8 cellular contexts compared by ENCODE assay signal in genomic region chr2:42828487-42829416, GRCh38. TPM values are rescaled to one million over a fixed set of nuclear protein-coding genes. Genes with fewer than 3 reads are reported as not detected.
DNase-seq lines count a peak whose midpoint lies in the region; ATAC-seq and TF ChIP-seq lines count a peak whose summit lies in the region.

No MANE protein-coding gene starts in this region.

- H3K79me2 ChIP-seq in trophoblast cell (ENCODE audit: control insufficient read depth, insufficient read depth, low read length, poor library complexity): no peaks in the 10 kb centered on the region

- no peak for TF ChIP-seq POLR2A in upper lobe of left lung (IDR thresholded peaks at IDR 0.05)

- no peaks in the 10 kb centered on the region for H3K79me1 ChIP-seq in trophoblast cell (ENCODE audit: low read length)

- H3K36me3 ChIP-seq in trophoblast cell (ENCODE audit: control insufficient read depth in 1 of 2, insufficient read depth in 2 of 2, low read length in 2 of 2) (no peaks in the 10 kb centered on the region), upper lobe of left lung (no peaks in the 10 kb centered on the region)

- no peak overlapping the region for H3K4me3 ChIP-seq in trophoblast cell (ENCODE audit: low read depth, low read length)
- H3K4me3 ChIP-seq in upper lobe of left lung: no peak overlapping the region

- H3K27ac ChIP-seq in trophoblast cell (ENCODE audit: low read depth, low read length) (no peak overlapping the region), upper lobe of left lung (peak overlapping the region in 1 of 4 donors; percentile 23)

- DNase-seq in DMS79 treated with DMSO at 0.1 percent for 48 hours (lab: John Stamatoyannopoulos, UW) (peak; percentile 34), M059J (ENCODE audit: low read depth) (peak; percentile 51), SK-N-DZ (ENCODE audit: low spot score) (peak; percentile 81), glomerular visceral epithelial cell (ENCODE audit: extremely low spot score) (peak; percentile 69), trophoblast cell (peak; percentile 56 to 78), upper lobe of left lung (peak; percentile 80 to 81)
- DNase-seq in activated naive CD4-positive, alpha-beta T cell (lab: John Stamatoyannopoulos, UW): peak; percentile 5 to 60 (median 39)

- no peak overlapping the region for H2BK5ac ChIP-seq in trophoblast cell (ENCODE audit: low read depth, low read length, poor library complexity)

- H3K4me1 ChIP-seq in trophoblast cell (ENCODE audit: control insufficient read depth in 1 of 2, insufficient read depth in 2 of 2, low read length in 2 of 2): peaks cover 3% of the 10 kb centered on the region in 2 experiments
- peaks cover 5 to 19% (median 11%) of the 10 kb centered on the region in 4 donors for H3K4me1 ChIP-seq in upper lobe of left lung

- no peak overlapping the region for H3K18ac ChIP-seq in trophoblast cell (ENCODE audit: low read length)

- H4K8ac ChIP-seq in trophoblast cell (ENCODE audit: low read depth, low read length): no peak overlapping the region

- H3K4me2 ChIP-seq in trophoblast cell (ENCODE audit: low read length): no peak overlapping the region

- H3K14ac ChIP-seq in trophoblast cell (ENCODE audit: low read length): no peak overlapping the region

- no peaks in the 10 kb centered on the region for H3K9me3 ChIP-seq in trophoblast cell (ENCODE audit: insufficient read depth, low read depth, low read length)
- no peaks in the 10 kb centered on the region for H3K9me3 ChIP-seq in upper lobe of left lung

- H3K4ac ChIP-seq in trophoblast cell (ENCODE audit: low read depth, low read length): no peak overlapping the region

- no peak overlapping the region for H3K9ac ChIP-seq in trophoblast cell (ENCODE audit: low read length)

- no peak overlapping the region for H4K91ac ChIP-seq in trophoblast cell (ENCODE audit: low read depth, low read length)

- H4K12ac ChIP-seq in trophoblast cell (ENCODE audit: low read depth, low read length): no peak overlapping the region

- H2BK12ac ChIP-seq in trophoblast cell (ENCODE audit: low read length): no peak overlapping the region

- H3K27me3 ChIP-seq in trophoblast cell (ENCODE audit: insufficient read depth, low read length) (no peaks in the 10 kb centered on the region), upper lobe of left lung (no peaks in the 10 kb centered on the region)

- no peak for TF ChIP-seq EP300 in upper lobe of left lung (IDR thresholded peaks at IDR 0.05)

- no peak overlapping the region for H2AFZ ChIP-seq in trophoblast cell (ENCODE audit: insufficient read depth, low read length, poor library complexity)

- no CpG with 5 or more reads among the region's 12 CpGs for WGBS in trophoblast cell (ENCODE audit: extremely low coverage, insufficient coverage, insufficient read length)
- 27 to 35% methylated on average over 11 to 12 of the region's 12 CpGs for WGBS in upper lobe of left lung, 2 donors

- peak; percentile 88 for ATAC-seq in GM21723 (IDR thresholded peaks at IDR 0.05; ENCODE audit: unreplicated experiment)
- ATAC-seq in upper lobe of left lung (ENCODE audit: low FRiP score in 2 of 2): peak; percentile 91 to 94

- no peak overlapping the region for H2BK120ac ChIP-seq in trophoblast cell (ENCODE audit: insufficient read depth, low read length, poor library complexity)

- TF ChIP-seq CTCF in upper lobe of left lung (IDR thresholded peaks at IDR 0.05): peak; percentile 88 to 95 (median 90)

- H2AK5ac ChIP-seq in trophoblast cell (ENCODE audit: low read length): no peak overlapping the region

- no peak overlapping the region for H3K23ac ChIP-seq in trophoblast cell (ENCODE audit: low read length)

RNA-seq across cellular contexts. Expression of gene HAAO, which starts 36.4 kb away (rescaled TPM):
- not detected in 2 replicates for total RNA-seq in M059J (2014; rRNA removed; shearing (Covaris generic))
- not detected in 2 replicates for polyA plus RNA-seq in SK-N-DZ (2014; cell fraction: cytosol; rRNA removed)
- not detected in 2 replicates for polyA plus RNA-seq in SK-N-DZ (2014; cell fraction: nucleus; rRNA removed)
- 14.8 and 15.0 TPM in 2 replicates for polyA plus RNA-seq in trophoblast cell (2013)
- 1 to 10 TPM; 1.8 to 9.4 (median 7.1) TPM for total RNA-seq in upper lobe of left lung
